In the genomic region with DNA sequence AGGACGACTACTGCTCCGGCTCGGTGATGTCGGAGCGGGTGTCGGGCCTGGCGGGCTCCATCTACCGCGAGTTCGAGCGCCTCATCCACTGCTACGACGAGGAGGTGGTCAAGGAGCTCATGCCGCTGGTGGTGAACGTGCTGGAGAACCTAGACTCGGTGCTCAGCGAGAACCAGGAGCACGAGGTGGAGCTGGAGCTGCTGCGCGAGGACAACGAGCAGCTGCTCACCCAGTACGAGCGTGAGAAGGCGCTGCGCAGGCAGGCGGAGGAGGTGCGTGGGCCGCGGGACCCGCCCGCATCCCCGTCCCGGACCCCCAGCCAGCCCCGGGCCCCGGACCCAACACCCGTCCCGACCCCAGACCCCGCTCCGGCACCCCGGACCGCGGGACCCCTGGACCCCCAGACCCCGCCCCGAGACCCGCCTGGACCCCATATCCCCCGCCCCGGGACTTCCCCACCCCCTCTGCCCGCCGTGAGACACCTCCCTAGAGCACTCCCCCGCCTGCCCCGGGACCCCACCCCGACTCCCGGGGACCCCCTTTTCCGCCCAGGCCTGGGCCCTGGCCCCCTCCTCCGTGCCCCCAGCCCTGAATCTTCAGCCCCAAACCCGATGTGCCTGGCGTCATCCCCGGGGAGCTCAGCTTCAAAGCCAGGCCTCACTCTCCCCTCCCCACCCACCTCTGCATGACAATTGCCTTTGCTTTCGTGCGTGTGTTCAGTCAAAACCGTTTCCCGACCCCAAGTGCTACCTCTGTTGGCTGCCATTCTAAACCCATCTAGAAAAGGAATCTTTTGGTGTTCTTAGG, we compare ENCODE assay signal across 8 cellular contexts.
A peak's percentile ranks its signal among the peaks of the same experiment; 100 is the strongest.
DNase-seq lines count a peak whose midpoint lies in the region; ATAC-seq lines count a peak whose summit lies in the region.

No MANE protein-coding gene starts in this region.

- peak; percentile 46 to 52 for DNase-seq in activated CD4-positive, alpha-beta T cell treated with anti-CD3 and anti-CD28 coated beads, Interleukin-2, amount 50 U/mL, for 4 hours
- peak; percentile 7 to 38 (median 15) for DNase-seq in effector memory CD8-positive, alpha-beta T cell
- no peak for DNase-seq in KBM-7

- peak overlapping the region; percentile 85 to 99 (median 93) for H3K4me2 ChIP-seq in BLaER1 treated with 17β-estradiol and CSF1 and Interleukin-3, amounts not matched to agents 10 nM and 100 nM

- H4K20me1 ChIP-seq in BLaER1 treated with 17β-estradiol and CSF1 and Interleukin-3, amounts not matched to agents 10 nM and 100 nM: peaks cover 46 to 60% (median 48%) of the 10 kb centered on the region in 11 experiments

- no peaks in the 10 kb centered on the region for H3K27me3 Mint-ChIP-seq in effector memory CD8-positive, alpha-beta T cell

- peak overlapping the region; percentile 99 for H3K27ac Mint-ChIP-seq in effector memory CD8-positive, alpha-beta T cell

- peak overlapping the region; percentile 97 to 100 for H3K4me3 Mint-ChIP-seq in effector memory CD8-positive, alpha-beta T cell

- H3K27me3 ChIP-seq in BLaER1 treated with 17β-estradiol and CSF1 and Interleukin-3, amounts not matched to agents 10 nM and 100 nM: no peaks in the 10 kb centered on the region
- no peaks in the 10 kb centered on the region for H3K27me3 ChIP-seq in HUES6 (ENCODE audit: control insufficient read depth, insufficient read depth, low read length)
- no peaks in the 10 kb centered on the region for H3K27me3 ChIP-seq in mucosa of rectum (ENCODE audit: control insufficient read depth in 2 of 2, insufficient read depth in 2 of 2, low read length in 2 of 2)
- no peaks in the 10 kb centered on the region for H3K27me3 ChIP-seq in stomach smooth muscle (ENCODE audit: control insufficient read depth in 1 of 2, insufficient read depth in 2 of 2, low read length in 2 of 2)

- peaks cover 23 to 55% (median 37%) of the 10 kb centered on the region in 11 experiments for H3K36me3 ChIP-seq in BLaER1 treated with 17β-estradiol and CSF1 and Interleukin-3, amounts not matched to agents 10 nM and 100 nM
- H3K36me3 ChIP-seq in HUES6 (ENCODE audit: control insufficient read depth, insufficient read depth, low read length): peaks cover 11% of the 10 kb centered on the region
- peaks cover under 1 to 3% of the 10 kb centered on the region in 2 donors for H3K36me3 ChIP-seq in mucosa of rectum (ENCODE audit: control insufficient read depth in 2 of 2, insufficient read depth in 2 of 2, low read length in 2 of 2)
- peaks cover 0 to 3% of the 10 kb centered on the region in 2 donors for H3K36me3 ChIP-seq in stomach smooth muscle (ENCODE audit: control insufficient read depth in 2 of 2, insufficient read depth in 2 of 2, low read length in 2 of 2)

- H3K9me3 ChIP-seq in BLaER1 treated with 17β-estradiol and CSF1 and Interleukin-3, amounts not matched to agents 10 nM and 100 nM (replicated peaks in 1 of 11): no peaks in the 10 kb centered on the region
- H3K9me3 ChIP-seq in HUES6 (ENCODE audit: control insufficient read depth, insufficient read depth, low read depth, low read length) (no peaks in the 10 kb centered on the region), mucosa of rectum (ENCODE audit: control insufficient read depth in 2 of 2, low read length in 2 of 2) (no peaks in the 10 kb centered on the region), stomach smooth muscle (ENCODE audit: control insufficient read depth in 2 of 2, low read length in 2 of 2) (no peaks in the 10 kb centered on the region)

- peaks cover 18 to 36% of the 10 kb centered on the region in 2 donors for H3K4me1 Mint-ChIP-seq in effector memory CD8-positive, alpha-beta T cell (ENCODE audit: low read depth in 2 of 2)

- in situ Hi-C loops in KBM-7 (cut with MboI; ENCODE audit: low pct_unique_long_range_greater_than_20kb, low sequenced_read_pairs): no loop called here

- peak overlapping the region; percentile 68 to 98 (median 90) for H3K4me3 ChIP-seq in BLaER1 treated with 17β-estradiol and CSF1 and Interleukin-3, amounts not matched to agents 10 nM and 100 nM
- H3K4me3 ChIP-seq in HUES6 (ENCODE audit: low read depth, low read length) (peak overlapping the region; percentile 100), mucosa of rectum (ENCODE audit: low read length in 2 of 2) (peak overlapping the region; percentile 97 to 98), stomach smooth muscle (ENCODE audit: low read length in 2 of 2) (peak overlapping the region; percentile 97 to 98)

- peak overlapping the region; percentile 84 to 96 (median 91) for H3K9ac ChIP-seq in BLaER1 treated with 17β-estradiol and CSF1 and Interleukin-3, amounts not matched to agents 10 nM and 100 nM
- H3K9ac ChIP-seq in HUES6 (ENCODE audit: low read length) (peak overlapping the region; percentile 99), mucosa of rectum (ENCODE audit: low read depth in 1 of 2, low read length in 2 of 2) (peak overlapping the region; percentile 95 to 96), stomach smooth muscle (ENCODE audit: low read length in 2 of 2) (peak overlapping the region; percentile 89 to 96)

- peak; percentile 1 for ATAC-seq in GM19467 (IDR thresholded peaks at IDR 0.05; ENCODE audit: unreplicated experiment)
- ATAC-seq in effector memory CD8-positive, alpha-beta T cell (replicated peaks): peak; percentile 29

- H3K27ac ChIP-seq in BLaER1 treated with 17β-estradiol and CSF1 and Interleukin-3, amounts not matched to agents 10 nM and 100 nM: peak overlapping the region; percentile 68 to 92 (median 84)
- H3K27ac ChIP-seq in HUES6 (ENCODE audit: low read depth, low read length) (no peak overlapping the region), mucosa of rectum (ENCODE audit: low read depth in 2 of 2, low read length in 2 of 2) (peak overlapping the region; percentile 67 to 88), stomach smooth muscle (ENCODE audit: low read length) (peak overlapping the region; percentile 77)

- peaks cover 45% of the 10 kb centered on the region for H3K36me3 Mint-ChIP-seq in effector memory CD8-positive, alpha-beta T cell (ENCODE audit: insufficient read depth)

- H3K9me3 Mint-ChIP-seq in effector memory CD8-positive, alpha-beta T cell: no peaks in the 10 kb centered on the region

- peaks cover 45 to 55% (median 53%) of the 10 kb centered on the region in 10 experiments for H3K4me1 ChIP-seq in BLaER1 treated with 17β-estradiol and CSF1 and Interleukin-3, amounts not matched to agents 10 nM and 100 nM
- peaks cover 14% of the 10 kb centered on the region for H3K4me1 ChIP-seq in HUES6 (ENCODE audit: control insufficient read depth, insufficient read depth, low read length)
- peaks cover 7 to 20% of the 10 kb centered on the region in 2 donors for H3K4me1 ChIP-seq in mucosa of rectum (ENCODE audit: control insufficient read depth in 2 of 2, insufficient read depth in 2 of 2, low read length in 2 of 2)
- H3K4me1 ChIP-seq in stomach smooth muscle (ENCODE audit: control insufficient read depth, insufficient read depth, low read length): peaks cover 27% of the 10 kb centered on the region
